In the genomic region with DNA sequence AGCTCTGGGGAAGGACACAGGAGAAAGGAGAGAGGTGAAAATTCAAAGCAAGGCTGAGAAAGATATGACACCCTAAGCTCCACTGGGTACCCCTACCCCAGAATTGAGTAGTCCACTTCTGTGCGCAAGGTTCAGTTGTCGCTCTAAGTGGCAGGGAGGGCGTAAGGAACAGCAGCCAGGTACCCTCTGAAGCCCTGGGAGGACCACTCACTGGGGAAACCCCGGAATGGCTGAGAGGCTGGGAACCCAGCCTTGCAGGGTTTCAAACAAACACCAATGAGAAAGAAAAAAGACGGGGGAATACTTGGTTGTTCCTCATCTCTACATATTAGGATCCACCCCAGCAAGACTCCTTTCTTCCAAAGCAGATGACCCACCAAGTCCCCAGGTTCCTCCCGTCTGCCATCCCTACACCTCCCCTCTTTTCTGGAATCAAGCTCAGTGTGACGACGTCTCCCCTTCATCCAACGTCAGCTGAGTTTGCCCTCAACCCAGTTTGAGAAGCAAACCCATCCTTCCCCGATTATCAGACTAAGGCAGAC, we compare ENCODE assay signal across 8 cellular contexts. TPM values are rescaled to one million over a fixed set of nuclear protein-coding genes. Genes with fewer than 3 reads are reported as not detected.
DNase-seq lines count a peak whose midpoint lies in the region; ATAC-seq, FAIRE-seq and TF ChIP-seq lines count a peak whose summit lies in the region.

No MANE protein-coding gene starts in this region.

- TF ChIP-seq CTCF in keratinocyte (optimal IDR thresholded peaks at IDR 0.05 in 1 of 3, IDR thresholded peaks at IDR 0.05 in 1 of 3, conservative IDR thresholded peaks at IDR 0.05 in 1 of 3; ENCODE audit: extremely low read depth in 1 of 3, insufficient read depth in 2 of 3, low read length in 3 of 3) (no peak), GM10266 (IDR thresholded peaks at IDR 0.05; ENCODE audit: control insufficient read depth, insufficient read depth, low read depth, missing control alignments) (no peak)

- H3K9me3 ChIP-seq in keratinocyte (ENCODE audit: control insufficient read depth, low read depth, low read length) (no peaks in the 10 kb centered on the region), subcutaneous abdominal adipose tissue (ENCODE audit: control insufficient read depth in 5 of 5, low read length in 5 of 5) (no peaks in the 10 kb centered on the region)

- H2AFZ ChIP-seq in keratinocyte (ENCODE audit: control insufficient read depth, low read length), result peak overlapping the region; percentile 82

- WGBS in adipose tissue, 3 donors, result 9 to 16% (median 14%) methylated on average over 10 of the region's 10 CpGs

- peaks cover 23% of the 10 kb centered on the region for H3K79me2 ChIP-seq in keratinocyte (ENCODE audit: control insufficient read depth, insufficient read depth, low read length)

- peak overlapping the region; percentile 94 for H3K4me2 ChIP-seq in keratinocyte (ENCODE audit: control insufficient read depth, extremely low read depth, insufficient read depth, low read depth, low read length)

- H3K9ac ChIP-seq in keratinocyte (ENCODE audit: control insufficient read depth, extremely low read depth, insufficient read depth, low read length), result peak overlapping the region; percentile 86
- H3K9ac ChIP-seq in subcutaneous abdominal adipose tissue (ENCODE audit: low read length in 5 of 5), result peak overlapping the region; percentile 64 to 97 (median 72)

- dilution Hi-C loops in keratinocyte (cut with MboI; ENCODE audit: extremely low pct_ligation_motif_present, low sequenced_read_pairs), result no loop called here

- H3K4me3 ChIP-seq in keratinocyte (ENCODE audit: control insufficient read depth in 2 of 3, extremely low read depth in 1 of 3, insufficient read depth in 2 of 3, low read depth in 1 of 3, low read length in 3 of 3) (peak overlapping the region; percentile 93 to 98 (median 93)), subcutaneous abdominal adipose tissue (ENCODE audit: low read depth in 1 of 5, low read length in 5 of 5) (peak overlapping the region; percentile 85 to 96 (median 92))

- H3K4me1 ChIP-seq in keratinocyte (ENCODE audit: control insufficient read depth, extremely low read depth, insufficient read depth, low read length), result peaks cover 23% of the 10 kb centered on the region
- peaks cover 10 to 56% (median 49%) of the 10 kb centered on the region in 5 donors for H3K4me1 ChIP-seq in subcutaneous abdominal adipose tissue (ENCODE audit: control insufficient read depth in 5 of 5, insufficient read depth in 5 of 5, low read length in 5 of 5)

- ATAC-seq in GM19351 (IDR thresholded peaks at IDR 0.05; ENCODE audit: unreplicated experiment), result no peak

- FAIRE-seq in keratinocyte (lab: Jason Lieb, UNC), result no peak

- no peaks in the 10 kb centered on the region for H4K20me1 ChIP-seq in keratinocyte (ENCODE audit: control insufficient read depth, extremely low read depth, insufficient read depth, low read length)

- DNase-seq in NCI-H1417 (lab: John Stamatoyannopoulos, UW) (peak in 2 of 3 experiments; percentile 57 to 59), NCI-H1417 treated with DMSO at 0.1 percent for 48 hours (lab: John Stamatoyannopoulos, UW) (no peak), keratinocyte (ENCODE audit: low read depth, low spot score) (no peak), NCI-H524 treated with DMSO at 0.1 percent for 48 hours (lab: John Stamatoyannopoulos, UW) (no peak), GM10266 (ENCODE audit: extremely low spot score) (no peak)

- H3K9me1 ChIP-seq in keratinocyte (ENCODE audit: control insufficient read depth, extremely low read depth, insufficient read depth, low read length), result no peaks in the 10 kb centered on the region

- H3K27ac ChIP-seq in adipose tissue (ENCODE audit: low read depth, low read length), result peak overlapping the region; percentile 38
- H3K27ac ChIP-seq in keratinocyte (ENCODE audit: control insufficient read depth, insufficient read depth, low read length), result no peak overlapping the region
- peak overlapping the region; percentile 93 for H3K27ac ChIP-seq in subcutaneous abdominal adipose tissue (ENCODE audit: low read depth, low read length)

- peaks cover 0 to 4% of the 10 kb centered on the region in 2 experiments for H3K36me3 ChIP-seq in keratinocyte (ENCODE audit: control insufficient read depth in 2 of 2, extremely low read depth in 1 of 2, insufficient read depth in 2 of 2, low read length in 2 of 2)
- peaks cover 0 to 20% (median 7%) of the 10 kb centered on the region in 5 donors for H3K36me3 ChIP-seq in subcutaneous abdominal adipose tissue (ENCODE audit: control insufficient read depth in 5 of 5, insufficient read depth in 5 of 5, low read length in 5 of 5)

- H3K27me3 ChIP-seq in keratinocyte (ENCODE audit: control insufficient read depth, extremely low read depth, insufficient read depth, low read length), result no peaks in the 10 kb centered on the region
- H3K27me3 ChIP-seq in subcutaneous abdominal adipose tissue (ENCODE audit: control insufficient read depth in 5 of 5, insufficient read depth in 4 of 5, low read length in 5 of 5), result no peaks in the 10 kb centered on the region

RNA-seq across cellular contexts. Expression of gene LMBR1L, which starts 0.9 kb away (rescaled TPM):
- polyA plus RNA-seq in adipose tissue (10 to 100 TPM; 22.5 to 38.7 (median 28.2) TPM), keratinocyte (22.9 to 30.1 TPM (median 28.0 TPM) in 3 replicates)
- polyA plus RNA-seq in keratinocyte (2011; ENCODE audit: low read depth), result 9.5 TPM
- polyA plus RNA-seq in keratinocyte (2011; cell fraction: cytosol; rRNA removed), result 12.1 and 14.6 TPM in 2 replicates
- 85.8 and 90.5 TPM in 2 replicates for polyA plus RNA-seq in keratinocyte (2011; cell fraction: nucleus; rRNA removed)
- 18.5 and 27.8 TPM in 2 replicates for polyA plus RNA-seq in keratinocyte (2012; ENCODE audit: low replicate concordance)
- 46.4 to 72.0 TPM (median 51.2 TPM) in 3 replicates for polyA minus RNA-seq in keratinocyte
- 23.4 TPM for polyA minus RNA-seq in keratinocyte (2011; cell fraction: cytosol; rRNA and poly(A)+ RNA removed)
- 26.6 and 43.3 TPM in 2 replicates for polyA minus RNA-seq in keratinocyte (2011; cell fraction: nucleus; rRNA and poly(A)+ RNA removed)

RNA-seq across cellular contexts. Expression of gene DHH, which starts 15.1 kb away (rescaled TPM):
- 1 to 10 TPM in 2 of 3 donors, under 1 TPM in 1; 0.22 to 1.8 (median 1.5) TPM for polyA plus RNA-seq in adipose tissue
- polyA plus RNA-seq in keratinocyte, result not detected in 3 replicates
- polyA plus RNA-seq in keratinocyte (2011; ENCODE audit: low read depth), result not detected
- not detected in 2 replicates for polyA plus RNA-seq in keratinocyte (2011; cell fraction: cytosol; rRNA removed)
- polyA plus RNA-seq in keratinocyte (2011; cell fraction: nucleus; rRNA removed), result 0.03 TPM in 1 of 2 replicates, not detected in the other
- 0.06 TPM in 1 of 2 replicates, not detected in the other for polyA plus RNA-seq in keratinocyte (2012; ENCODE audit: low replicate concordance)
- not detected in 3 replicates for polyA minus RNA-seq in keratinocyte
- polyA minus RNA-seq in keratinocyte (2011; cell fraction: cytosol; rRNA and poly(A)+ RNA removed), result not detected
- polyA minus RNA-seq in keratinocyte (2011; cell fraction: nucleus; rRNA and poly(A)+ RNA removed), result not detected in 2 replicates

RNA-seq across cellular contexts. Expression of gene TUBA1B, which starts 21.5 kb away (rescaled TPM):
- polyA plus RNA-seq in adipose tissue, result 100 to 1,000 TPM; 184 to 751 (median 746) TPM
- 1,122 to 2,676 TPM (median 2,055 TPM) in 3 replicates for polyA plus RNA-seq in keratinocyte
- polyA plus RNA-seq in keratinocyte (2011; ENCODE audit: low read depth), result 41.5 TPM
- polyA plus RNA-seq in keratinocyte (2011; cell fraction: cytosol; rRNA removed), result 1,432 and 1,444 TPM in 2 replicates
- 847 and 904 TPM in 2 replicates for polyA plus RNA-seq in keratinocyte (2011; cell fraction: nucleus; rRNA removed)
- polyA plus RNA-seq in keratinocyte (2012; ENCODE audit: low replicate concordance), result 266 and 1,477 TPM in 2 replicates
- 1,956 to 3,195 TPM (median 2,566 TPM) in 3 replicates for polyA minus RNA-seq in keratinocyte
- polyA minus RNA-seq in keratinocyte (2011; cell fraction: cytosol; rRNA and poly(A)+ RNA removed), result 1,040 TPM
- 326 and 464 TPM in 2 replicates for polyA minus RNA-seq in keratinocyte (2011; cell fraction: nucleus; rRNA and poly(A)+ RNA removed)

RNA-seq across cellular contexts. Expression of gene RHEBL1, which starts 39.9 kb away (rescaled TPM):
- polyA plus RNA-seq in adipose tissue, result 1 to 10 TPM in 1 of 3 donors, under 1 TPM in 2; 0.53 to 2.6 (median 0.55) TPM
- 0.31 to 0.63 TPM (median 0.51 TPM) in 3 replicates for polyA plus RNA-seq in keratinocyte
- 0.35 TPM for polyA plus RNA-seq in keratinocyte (2011; ENCODE audit: low read depth)
- 0.30 and 0.44 TPM in 2 replicates for polyA plus RNA-seq in keratinocyte (2011; cell fraction: cytosol; rRNA removed)
- 0.47 and 0.59 TPM in 2 replicates for polyA plus RNA-seq in keratinocyte (2011; cell fraction: nucleus; rRNA removed)
- polyA plus RNA-seq in keratinocyte (2012; ENCODE audit: low replicate concordance), result 0.55 and 0.86 TPM in 2 replicates
- 0.16 to 1.0 TPM (median 0.92 TPM) in 3 replicates for polyA minus RNA-seq in keratinocyte
- not detected for polyA minus RNA-seq in keratinocyte (2011; cell fraction: cytosol; rRNA and poly(A)+ RNA removed)
- not detected in 2 replicates for polyA minus RNA-seq in keratinocyte (2011; cell fraction: nucleus; rRNA and poly(A)+ RNA removed)

RNA-seq across cellular contexts. Expression of gene KMT2D, which starts 49.1 kb away (rescaled TPM):
- polyA plus RNA-seq in adipose tissue, result 10 to 100 TPM; 12.6 to 41.6 (median 23.4) TPM
- 9.3 to 12.1 TPM (median 9.8 TPM) in 3 replicates for polyA plus RNA-seq in keratinocyte
- 21.7 TPM for polyA plus RNA-seq in keratinocyte (2011; ENCODE audit: low read depth)
- 5.0 and 8.0 TPM in 2 replicates for polyA plus RNA-seq in keratinocyte (2011; cell fraction: cytosol; rRNA removed)
- 64.9 and 67.1 TPM in 2 replicates for polyA plus RNA-seq in keratinocyte (2011; cell fraction: nucleus; rRNA removed)
- 16.3 and 25.6 TPM in 2 replicates for polyA plus RNA-seq in keratinocyte (2012; ENCODE audit: low replicate concordance)
- 11.6 to 77.1 TPM (median 36.3 TPM) in 3 replicates for polyA minus RNA-seq in keratinocyte
- polyA minus RNA-seq in keratinocyte (2011; cell fraction: cytosol; rRNA and poly(A)+ RNA removed), result 18.6 TPM
- polyA minus RNA-seq in keratinocyte (2011; cell fraction: nucleus; rRNA and poly(A)+ RNA removed), result 56.6 and 78.4 TPM in 2 replicates

Comparison
In these comparisons a context has a peak if more than half of its experiments do, and no peak if none do; other contexts are left out.
1. DNase-seq: peak in NCI-H1417 (2 of 3); none in NCI-H1417 treated with DMSO at 0.1 percent for 48 hours (single experiment), keratinocyte (single experiment), NCI-H524 treated with DMSO at 0.1 percent for 48 hours (single experiment) and GM10266 (single experiment).